8 cellular contexts compared by ENCODE assay signal in genomic region chr2:229921101-229921891, GRCh38. TPM values are rescaled to one million over a fixed set of nuclear protein-coding genes. Genes with fewer than 3 reads are reported as not detected.
DNase-seq lines count a peak whose midpoint lies in the region; ATAC-seq and TF ChIP-seq lines count a peak whose summit lies in the region.

No MANE protein-coding gene starts in this region.

- peaks cover 72% of the 10 kb centered on the region for H3K79me2 ChIP-seq in PC-9 (ENCODE audit: low read depth)
- H3K79me2 ChIP-seq in neural progenitor cell (ENCODE audit: low read depth) = peaks cover 83% of the 10 kb centered on the region

- peak overlapping the region; percentile 91 to 100 (median 98) for H3K27ac Mint-ChIP-seq in CD4-positive, alpha-beta memory T cell
- peak overlapping the region; percentile 94 for H3K27ac Mint-ChIP-seq in neural progenitor cell

- H3K4me3 ChIP-seq in CD4-positive, alpha-beta memory T cell (ENCODE audit: low read length in 2 of 2) = peak overlapping the region; percentile 98 to 99
- H3K4me3 ChIP-seq in PC-9 = peak overlapping the region; percentile 94
- H3K4me3 ChIP-seq in foreskin fibroblast (ENCODE audit: low read depth in 1 of 2, low read length in 2 of 2) = peak overlapping the region; percentile 87 to 88
- peak overlapping the region; percentile 77 for H3K4me3 ChIP-seq in neural progenitor cell

- peaks cover 26% of the 10 kb centered on the region for H4K20me1 ChIP-seq in PC-9 (ENCODE audit: insufficient read depth)
- H4K20me1 ChIP-seq in neural progenitor cell (ENCODE audit: low read depth) = peaks cover 28% of the 10 kb centered on the region

- peaks cover 30 to 62% (median 39%) of the 10 kb centered on the region in 4 donors for H3K4me1 Mint-ChIP-seq in CD4-positive, alpha-beta memory T cell
- H3K4me1 Mint-ChIP-seq in neural progenitor cell = peaks cover 15% of the 10 kb centered on the region

- no peaks in the 10 kb centered on the region for H3K27me3 ChIP-seq in CD4-positive, alpha-beta memory T cell (ENCODE audit: insufficient read depth, low read length)
- H3K27me3 ChIP-seq in PC-9 (ENCODE audit: insufficient read depth, low read depth) (no peaks in the 10 kb centered on the region), neural progenitor cell (no peaks in the 10 kb centered on the region)

- ATAC-seq in GM19438 (IDR thresholded peaks at IDR 0.05; ENCODE audit: low read depth, unreplicated experiment) (peak; percentile 29), HG03521 (IDR thresholded peaks at IDR 0.05; ENCODE audit: unreplicated experiment) (peak; percentile 19)

- H3K4me2 ChIP-seq in PC-9 (peak overlapping the region; percentile 99), neural progenitor cell (peak overlapping the region; percentile 81)

- H3K27me3 Mint-ChIP-seq in CD4-positive, alpha-beta memory T cell = peaks cover 0 to 4% of the 10 kb centered on the region in 2 donors
- H3K27me3 Mint-ChIP-seq in neural progenitor cell (ENCODE audit: insufficient read depth, low read depth) = peaks cover 7% of the 10 kb centered on the region

- H3F3A ChIP-seq in PC-9 (ENCODE audit: insufficient read depth, low read depth) (peaks cover 16% of the 10 kb centered on the region; the same call in 1 of the 2 replicates), neural progenitor cell (ENCODE audit: low read depth) (peaks cover 38% of the 10 kb centered on the region)

- no peak for TF ChIP-seq CTCF in PC-9 (conservative IDR thresholded peaks at IDR 0.05)
- no peak for TF ChIP-seq CTCF in foreskin fibroblast (IDR thresholded peaks at IDR 0.05; ENCODE audit: low read depth, low read length)
- TF ChIP-seq CTCF in neural progenitor cell (IDR thresholded peaks at IDR 0.05) = no peak

- H3K4me1 ChIP-seq in CD4-positive, alpha-beta memory T cell (ENCODE audit: insufficient read depth, low read length) = peaks cover 43% of the 10 kb centered on the region
- H3K4me1 ChIP-seq in PC-9 (replicated peaks; ENCODE audit: insufficient read depth) (peaks cover 17% of the 10 kb centered on the region), neural progenitor cell (peaks cover 11% of the 10 kb centered on the region)

- H3K9me3 Mint-ChIP-seq in CD4-positive, alpha-beta memory T cell = peaks cover 0 to 6% (median 0%) of the 10 kb centered on the region in 8 donors
- H3K9me3 Mint-ChIP-seq in neural progenitor cell = no peaks in the 10 kb centered on the region

- H3K9ac ChIP-seq in neural progenitor cell = peak overlapping the region; percentile 72

- peak; percentile 63 to 78 (median 71) for DNase-seq in CD4-positive, alpha-beta memory T cell
- peak; percentile 40 to 65 for DNase-seq in PC-9
- DNase-seq in activated gamma-delta T cell (lab: John Stamatoyannopoulos, UW) = peak; percentile 59
- DNase-seq in foreskin fibroblast = peak; percentile 59 to 84
- DNase-seq in neural progenitor cell (ENCODE audit: low spot score) = peak; percentile 79
- DNase-seq in substantia nigra (lab: John Stamatoyannopoulos, UW) = peak; percentile 24 to 94 (median 72)

- BruUV-seq in PC-9 (replicated peaks; lab: Mats Ljungman, UMichigan) = no TSS peak

- H2AFZ ChIP-seq in PC-9 = peak overlapping the region; percentile 81
- peak overlapping the region; percentile 99 for H2AFZ ChIP-seq in neural progenitor cell (replicated peaks)

- no peaks in the 10 kb centered on the region for H3K36me3 ChIP-seq in CD4-positive, alpha-beta memory T cell (ENCODE audit: insufficient read depth, low read length)
- H3K36me3 ChIP-seq in PC-9 (ENCODE audit: low read depth) (peaks cover 8% of the 10 kb centered on the region), neural progenitor cell (no peaks in the 10 kb centered on the region)

- peaks cover 8 to 43% of the 10 kb centered on the region in 2 donors for H3K36me3 Mint-ChIP-seq in CD4-positive, alpha-beta memory T cell
- H3K36me3 Mint-ChIP-seq in neural progenitor cell = peaks cover 12% of the 10 kb centered on the region

- H3K27ac ChIP-seq in CD4-positive, alpha-beta memory T cell (ENCODE audit: low read depth, low read length) = peak overlapping the region; percentile 97
- peak overlapping the region; percentile 80 for H3K27ac ChIP-seq in PC-9
- peak overlapping the region; percentile 96 for H3K27ac ChIP-seq in neural progenitor cell
- H3K27ac ChIP-seq in substantia nigra (ENCODE audit: low read depth, low read length, poor library complexity, severe bottlenecking) = peak overlapping the region; percentile 98

- CTCF ChIA-PET in CD4-positive, alpha-beta memory T cell (lab: Charles Lee; ENCODE audit: partially characterized antibody) = interaction anchor here (0.6 to 4.1 kb wide), 10 partner anchors 10 to 140 kb away, joined by 3 to 26 read pairs (median 4); no protein-coding TSS in a partner anchor
- CTCF ChIA-PET in PC-9 (lab: Charles Lee) = interaction anchor here (0.8 kb wide), 1 partner anchor 146 kb away, joined by 4 read pairs; no protein-coding TSS in a partner anchor

- intact Hi-C loops in CD4-positive, alpha-beta memory T cell (cut with micrococcal nuclease) = loop anchor here (1.0 to 10.0 kb wide), 5 partner anchors 69 to 1136 kb away; partner anchors contain the start of genes PSMD1, SP140 and SP140L
- intact Hi-C loops in PC-9 (cut with micrococcal nuclease; ENCODE audit: unreplicated experiment) = loop anchor here (5.0 to 10.0 kb wide), 2 partner anchors 694 to 771 kb away; no protein-coding TSS in a partner anchor

- H3K9me3 ChIP-seq in CD4-positive, alpha-beta memory T cell (ENCODE audit: control insufficient read depth in 1 of 2, low read length in 2 of 2) = no peaks in the 10 kb centered on the region
- H3K9me3 ChIP-seq in PC-9 (ENCODE audit: insufficient read depth, low read depth) (no peaks in the 10 kb centered on the region), neural progenitor cell (ENCODE audit: low read depth) (no peaks in the 10 kb centered on the region)

- no peaks in the 10 kb centered on the region; the same call in 1 of the 2 replicates for H3K9me2 ChIP-seq in PC-9 (ENCODE audit: insufficient read depth)

- peak overlapping the region; percentile 93 to 100 (median 98) for H3K4me3 Mint-ChIP-seq in CD4-positive, alpha-beta memory T cell
- H3K4me3 Mint-ChIP-seq in neural progenitor cell = peak overlapping the region; percentile 100

- POLR2A ChIA-PET in CD4-positive, alpha-beta memory T cell (lab: Charles Lee; ENCODE audit: partially characterized antibody) = interaction anchor here (0.6 to 2.6 kb wide), 24 partner anchors 7 to 793 kb away, joined by 3 to 27 read pairs (median 5); no protein-coding TSS in a partner anchor
- POLR2A ChIA-PET in PC-9 (lab: Charles Lee; ENCODE audit: unreplicated experiment) = no interaction called here

RNA-seq across cellular contexts. Expression of gene TRIP12, which starts 0.5 kb away (rescaled TPM):
- total RNA-seq in CD4-positive, alpha-beta memory T cell = 100 to 1,000 TPM; 218 to 224 TPM
- polyA plus RNA-seq in CD4-positive, alpha-beta memory T cell = 10 to 100 TPM; 14.5 to 51.5 TPM
- total RNA-seq in PC-9 (2021) (139 and 226 TPM in 2 replicates), neural progenitor cell (ENCODE audit: low replicate concordance) (107 and 157 TPM in 2 replicates)

RNA-seq across cellular contexts. Expression of gene FBXO36, which starts 1.0 kb away (rescaled TPM):
- total RNA-seq in CD4-positive, alpha-beta memory T cell = under 1 TPM; 0.55 to 0.75 TPM
- polyA plus RNA-seq in CD4-positive, alpha-beta memory T cell = 1 to 10 TPM in 1 of 2 donors, under 1 TPM in 1; 0.56 to 2.2 TPM
- 3.6 and 3.9 TPM in 2 replicates for total RNA-seq in PC-9 (2021)
- 9.5 and 13.1 TPM in 2 replicates for total RNA-seq in neural progenitor cell (ENCODE audit: low replicate concordance)

Comparison
In these comparisons a context has a peak if more than half of its experiments do, and no peak if none do; other contexts are left out.
1. Peak in every context shown above with its lines: DNase-seq, ATAC-seq, H3K4me3 ChIP-seq and H3K27ac ChIP-seq.